ENCODE assay signal across 38 cellular contexts in genomic region chr4:162111078-162111477, GRCh38. TPM values are rescaled to one million over a fixed set of nuclear protein-coding genes. Genes with fewer than 3 reads are reported as not detected.
"Had no signal": no experiment of that assay in that cellular context is flagged by ENCODE, and none has a peak within 500 bp of the region (broad histone marks: within the 10 kb centered on the region; RNA-seq: fewer than 3 reads in every experiment).

No MANE protein-coding gene starts in this region.

- H3K36me3 ChIP-seq: adrenal gland, ascending aorta, cardiac muscle cell had no signal

- H3K9me3 Mint-ChIP-seq: activated CD4-positive, alpha-beta T cell treated with anti-CD3 and anti-CD28 coated beads, Interleukin-2, amount 10 ng/mL, durations not matched to agents 24 days and 14 days; activated CD8-positive, alpha-beta T cell treated with anti-CD3 and anti-CD28 coated beads for 36 hours; activated naive CD4-positive, alpha-beta T cell treated with anti-CD3 and anti-CD28 coated beads for 36 hours; activated naive CD8-positive, alpha-beta T cell treated with anti-CD3 and anti-CD28 coated beads for 36 hours; activated T-cell treated with anti-CD3 and anti-CD28 coated beads, Interleukin-2, amount 50 U/mL, for 4 hours; activated T-helper 1 cell treated with anti-CD3 and anti-CD28 coated beads, Interleukin-12 subunit alpha, Interleukin-12 subunit beta, Interleukin-2, Interleukin-4 antibody, amounts not matched to agents 30 ng/mL and 10 ng/mL and 1 ng/mL, durations not matched to agents 14 hours and 24 hours and 36 hours; brain; T-helper 1 cell treated with Interleukin-12 subunit alpha and Interleukin-12 subunit beta and Interleukin-4 antibody, amounts not matched to agents 30 μg/mL and 1 μg/mL, for 36 hours had no signal

- DNase-seq: activated B cell treated with CpG ODN at 0.5 μM for 24 hours; activated CD4-positive, alpha-beta memory T cell treated with anti-CD3 and anti-CD28 coated beads for 36 hours; activated CD4-positive, alpha-beta T cell treated with anti-CD3 and anti-CD28 coated beads for 4 hours; activated CD4-positive, alpha-beta T cell treated with anti-CD3 and anti-CD28 coated beads, Interleukin-2, amount 10 ng/mL, durations not matched to agents 24 days and 14 days; activated CD4-positive, alpha-beta T cell treated with anti-CD3 and anti-CD28 coated beads, Interleukin-2, amount 50 U/mL, for 1 hour; activated CD4-positive, alpha-beta T cell treated with anti-CD3 and anti-CD28 coated beads, Interleukin-2, amount 50 U/mL, for 4 hours; activated CD4-positive, CD25-positive, alpha-beta regulatory T cell treated with anti-CD3 and anti-CD28 coated beads, Interleukin-2, amount 50 U/mL, for 72 hours; activated CD8-positive, alpha-beta memory T cell treated with anti-CD3 and anti-CD28 coated beads, Interleukin-2, amount 50 U/mL, for 4 hours; activated CD8-positive, alpha-beta T cell treated with anti-CD3 and anti-CD28 coated beads for 36 hours; activated effector memory CD4-positive, alpha-beta T cell treated with anti-CD3 and anti-CD28 coated beads, Interleukin-2, amount 50 U/mL, for 16 hours; activated gamma-delta T cell treated with Interleukin-2 at 50 U/mL for 16 hours; activated naive CD4-positive, alpha-beta T cell; activated naive CD4-positive, alpha-beta T cell treated with anti-CD3 and anti-CD28 coated beads for 36 hours; activated naive CD4-positive, alpha-beta T cell treated with anti-CD3 and anti-CD28 coated beads, Interleukin-2, amount 50 U/mL, for 16 hours; activated naive CD8-positive, alpha-beta T cell treated with anti-CD3 and anti-CD28 coated beads for 36 hours; activated T-cell treated with anti-CD3 and anti-CD28 coated beads for 4 hours; activated T-cell treated with anti-CD3 and anti-CD28 coated beads, Interleukin-2, amount 50 U/mL, for 1 hour; activated T-cell treated with anti-CD3 and anti-CD28 coated beads, Interleukin-2, amount 50 U/mL, for 4 hours; activated T-cell treated with anti-CD3 and anti-CD28 coated beads, Interleukin-2, amount 50 U/mL, for 72 hours; adrenal gland; amygdala; anterior cingulate cortex; caudate nucleus; cerebellar nuclear complex; T-helper 2 cell; T-helper 9 cell had no signal

- H3K4me1 Mint-ChIP-seq: activated B cell treated with CpG ODN at 0.5 μM for 24 hours; activated CD4-positive, alpha-beta T cell treated with anti-CD3 and anti-CD28 coated beads, Interleukin-2, amount 10 ng/mL, durations not matched to agents 24 days and 14 days; activated naive CD8-positive, alpha-beta T cell treated with anti-CD3 and anti-CD28 coated beads for 36 hours; activated T-helper 17 cell treated with anti-CD3 and anti-CD28 coated beads, Interleukin-2, amount 50 U/mL, for 72 hours; central memory CD8-positive, alpha-beta T cell had no signal

- FAIRE-seq: bronchial epithelial cell had no signal

- H3K4me1 ChIP-seq: adrenal gland, ascending aorta had no signal

- ATAC-seq: activated CD8-positive, alpha-beta T cell treated with anti-CD3 and anti-CD28 coated beads for 36 hours; activated naive CD4-positive, alpha-beta T cell treated with anti-CD3 and anti-CD28 coated beads, Interleukin-2, amount 50 U/mL, for 72 hours; activated T-cell treated with anti-CD3 and anti-CD28 coated beads, Interleukin-2, amount 50 U/mL, for 4 hours; activated T-cell treated with anti-CD3 and anti-CD28 coated beads, Interleukin-2, amount 50 U/mL, for 72 hours; activated T-helper 17 cell treated with anti-CD3 and anti-CD28 coated beads, Interleukin-2, amount 50 U/mL, for 72 hours had no signal

- H3K27me3 ChIP-seq: adrenal gland, ascending aorta, cardiac muscle cell had no signal

- H3K9me3 ChIP-seq: adrenal gland, ascending aorta had no signal

- H3K4me3 Mint-ChIP-seq: activated B cell treated with CpG ODN at 0.5 μM for 24 hours; activated CD4-positive, alpha-beta memory T cell treated with anti-CD3 and anti-CD28 coated beads for 36 hours; activated CD4-positive, alpha-beta T cell treated with anti-CD3 and anti-CD28 coated beads, Interleukin-2, amount 10 ng/mL, durations not matched to agents 24 days and 14 days; activated CD8-positive, alpha-beta T cell treated with anti-CD3 and anti-CD28 coated beads for 36 hours; activated naive CD4-positive, alpha-beta T cell treated with anti-CD3 and anti-CD28 coated beads for 36 hours; activated naive CD8-positive, alpha-beta T cell treated with anti-CD3 and anti-CD28 coated beads for 36 hours; activated T-cell treated with anti-CD3 and anti-CD28 coated beads, Interleukin-2, amount 50 U/mL, for 4 hours; activated T-cell treated with anti-CD3 and anti-CD28 coated beads, Interleukin-2, amount 50 U/mL, for 72 hours; activated T-helper 1 cell treated with anti-CD3 and anti-CD28 coated beads, Interleukin-12 subunit alpha, Interleukin-12 subunit beta, Interleukin-2, Interleukin-4 antibody, amounts not matched to agents 30 ng/mL and 10 ng/mL and 1 ng/mL, durations not matched to agents 14 hours and 24 hours and 36 hours; activated T-helper 17 cell treated with anti-CD3 and anti-CD28 coated beads, Interleukin-2, amount 50 U/mL, for 72 hours; brain; central memory CD8-positive, alpha-beta T cell; T-helper 1 cell treated with Interleukin-12 subunit alpha and Interleukin-12 subunit beta and Interleukin-4 antibody, amounts not matched to agents 30 μg/mL and 1 μg/mL, for 36 hours; T-helper 2 cell treated with Interferon-gamma antibody and Interleukin-4, amounts not matched to agents 5 μg/mL and 100 μg/mL, for 36 hours had no signal

- H3K27ac ChIP-seq: adrenal gland, ascending aorta, cardiac muscle cell, VCaP had no signal

- H3K27me3 Mint-ChIP-seq: activated B cell treated with CpG ODN at 0.5 μM for 24 hours; activated CD4-positive, alpha-beta memory T cell treated with anti-CD3 and anti-CD28 coated beads for 36 hours; activated CD4-positive, alpha-beta T cell treated with anti-CD3 and anti-CD28 coated beads, Interleukin-2, amount 10 ng/mL, durations not matched to agents 24 days and 14 days; activated CD8-positive, alpha-beta T cell treated with anti-CD3 and anti-CD28 coated beads for 36 hours; activated naive CD8-positive, alpha-beta T cell treated with anti-CD3 and anti-CD28 coated beads for 36 hours; activated T-helper 17 cell treated with anti-CD3 and anti-CD28 coated beads, Interleukin-2, amount 50 U/mL, for 72 hours; brain; central memory CD8-positive, alpha-beta T cell had no signal

- H3K27ac Mint-ChIP-seq: activated B cell treated with CpG ODN at 0.5 μM for 24 hours; activated CD4-positive, alpha-beta memory T cell treated with anti-CD3 and anti-CD28 coated beads for 36 hours; activated CD4-positive, alpha-beta T cell treated with anti-CD3 and anti-CD28 coated beads, Interleukin-2, amount 10 ng/mL, durations not matched to agents 24 days and 14 days; activated CD8-positive, alpha-beta T cell treated with anti-CD3 and anti-CD28 coated beads for 36 hours; activated naive CD4-positive, alpha-beta T cell treated with anti-CD3 and anti-CD28 coated beads for 36 hours; activated naive CD4-positive, alpha-beta T cell treated with anti-CD3 and anti-CD28 coated beads, Interleukin-2, amount 50 U/mL, for 72 hours; activated naive CD8-positive, alpha-beta T cell treated with anti-CD3 and anti-CD28 coated beads for 36 hours; activated T-cell treated with anti-CD3 and anti-CD28 coated beads, Interleukin-2, amount 50 U/mL, for 72 hours; activated T-helper 1 cell treated with anti-CD3 and anti-CD28 coated beads, Interleukin-12 subunit alpha, Interleukin-12 subunit beta, Interleukin-2, Interleukin-4 antibody, amounts not matched to agents 30 ng/mL and 10 ng/mL and 1 ng/mL, durations not matched to agents 14 hours and 24 hours and 36 hours; activated T-helper 17 cell treated with anti-CD3 and anti-CD28 coated beads, Interleukin-2, amount 50 U/mL, for 72 hours; brain; T-helper 1 cell treated with Interleukin-12 subunit alpha and Interleukin-12 subunit beta and Interleukin-4 antibody, amounts not matched to agents 30 μg/mL and 1 μg/mL, for 36 hours; T-helper 2 cell treated with Interferon-gamma antibody and Interleukin-4, amounts not matched to agents 5 μg/mL and 100 μg/mL, for 36 hours had no signal

- H3K4me3 ChIP-seq: adrenal gland, ascending aorta, cardiac muscle cell had no signal

- H3K36me3 Mint-ChIP-seq: activated CD4-positive, alpha-beta memory T cell treated with anti-CD3 and anti-CD28 coated beads for 36 hours; activated naive CD4-positive, alpha-beta T cell treated with anti-CD3 and anti-CD28 coated beads, Interleukin-2, amount 50 U/mL, for 72 hours; activated naive CD8-positive, alpha-beta T cell treated with anti-CD3 and anti-CD28 coated beads for 36 hours; brain had no signal

RNA-seq across cellular contexts. Expression of gene FSTL5, which starts 52.7 kb away (rescaled TPM):
- total RNA-seq: activated B cell treated with CpG ODN at 0.5 μM for 24 hours; activated CD4-positive, alpha-beta memory T cell treated with anti-CD3 and anti-CD28 coated beads for 36 hours; activated CD4-positive, alpha-beta T cell treated with anti-CD3 and anti-CD28 coated beads, Interleukin-2, amount 10 ng/mL, durations not matched to agents 24 days and 14 days; activated CD8-positive, alpha-beta memory T cell treated with anti-CD3 and anti-CD28 coated beads for 36 hours; activated CD8-positive, alpha-beta T cell treated with anti-CD3 and anti-CD28 coated beads for 36 hours; activated naive CD4-positive, alpha-beta T cell treated with anti-CD3 and anti-CD28 coated beads for 36 hours; activated naive CD4-positive, alpha-beta T cell treated with anti-CD3 and anti-CD28 coated beads, Interleukin-2, amount 50 U/mL, for 72 hours; activated naive CD8-positive, alpha-beta T cell treated with anti-CD3 and anti-CD28 coated beads for 36 hours; activated T-cell treated with anti-CD3 and anti-CD28 coated beads, Interleukin-2, amount 50 U/mL, for 4 hours; activated T-cell treated with anti-CD3 and anti-CD28 coated beads, Interleukin-2, amount 50 U/mL, for 72 hours; activated T-helper 1 cell treated with anti-CD3 and anti-CD28 coated beads, Interleukin-12 subunit alpha, Interleukin-12 subunit beta, Interleukin-2, Interleukin-4 antibody, amounts not matched to agents 30 ng/mL and 10 ng/mL and 1 ng/mL, durations not matched to agents 14 hours and 24 hours and 36 hours; activated T-helper 17 cell treated with anti-CD3 and anti-CD28 coated beads, Interleukin-2, amount 50 U/mL, for 72 hours; ascending aorta; bronchial epithelial cell had no signal
